17 cellular contexts compared by ENCODE assay signal in the genomic region with DNA sequence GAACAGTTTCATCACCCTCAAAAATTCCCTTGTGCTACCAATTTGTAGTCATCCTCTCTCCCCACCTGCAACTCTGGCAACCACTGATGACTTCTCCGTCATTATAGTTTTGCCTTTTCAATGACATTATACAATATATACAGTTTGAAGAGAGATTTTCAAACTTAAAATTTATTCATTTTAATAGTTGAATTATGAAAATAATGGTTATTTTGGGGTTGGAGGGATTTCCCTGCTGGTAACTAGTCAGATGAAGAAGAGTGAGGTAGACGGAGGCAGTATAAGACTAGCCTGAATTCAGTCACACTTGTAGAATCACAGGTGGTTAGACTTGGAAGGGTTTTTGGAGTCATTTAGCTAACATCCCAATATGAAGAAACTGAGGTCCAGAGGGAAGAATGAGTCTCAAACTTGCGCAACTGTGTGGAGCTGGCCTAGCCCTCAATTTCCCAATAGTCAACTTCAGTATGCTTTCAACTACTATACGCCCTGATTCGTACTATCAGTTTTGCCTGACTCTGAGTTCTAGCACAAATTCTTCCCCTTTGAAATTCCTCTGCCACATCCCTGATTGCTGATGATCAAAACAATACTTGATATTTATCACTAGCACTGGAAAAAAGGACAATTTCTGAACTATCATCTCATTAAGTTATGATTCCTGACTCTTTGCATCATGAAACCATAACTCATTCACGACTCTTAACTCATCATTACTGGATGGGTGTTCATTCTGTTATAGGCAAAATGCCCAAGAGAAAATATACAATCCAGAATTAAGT. TPM values are rescaled to one million over a fixed set of nuclear protein-coding genes. Genes with fewer than 3 reads are reported as not detected.
DNase-seq lines count a peak whose midpoint lies in the region; ATAC-seq and TF ChIP-seq lines count a peak whose summit lies in the region.
"Had no signal": no experiment of that assay in that cellular context is flagged by ENCODE, and none has a peak within 500 bp of the region (broad histone marks: within the 10 kb centered on the region; RNA-seq: fewer than 3 reads in every experiment).

No MANE protein-coding gene starts in this region.

- no peak for DNase-seq in T-helper 2 cell treated with Interferon-gamma antibody and Interleukin-4, amounts not matched to agents 5 μg/mL and 100 μg/mL, for 36 hours (ENCODE audit: low spot score)
- DNase-seq in T-helper 2 cell (no peak), T-helper 9 cell (no peak), NCI-H1048 (lab: John Stamatoyannopoulos, UW) (no peak), type B pancreatic cell (ENCODE audit: extremely low spot score, unreplicated experiment) (no peak)
- DNase-seq in CD8-positive, alpha-beta T cell = no peak
- DNase-seq: kidney, NCI-H1417, right cardiac atrium, transverse colon had no signal

- H3K9me3 Mint-ChIP-seq in T-helper 2 cell treated with Interferon-gamma antibody and Interleukin-4, amounts not matched to agents 5 μg/mL and 100 μg/mL, for 36 hours = peaks cover 7% of the 10 kb centered on the region
- no peaks in the 10 kb centered on the region for H3K9me3 Mint-ChIP-seq in CD8-positive, alpha-beta T cell
- H3K9me3 Mint-ChIP-seq in activated naive CD8-positive, alpha-beta T cell (ENCODE audit: low read depth) = no peaks in the 10 kb centered on the region
- H3K9me3 Mint-ChIP-seq in type B pancreatic cell = peaks cover 4% of the 10 kb centered on the region
- H3K9me3 Mint-ChIP-seq: CD14-positive monocyte, mesothelial cell of epicardium had no signal

- H3K27ac Mint-ChIP-seq in T-helper 2 cell treated with Interferon-gamma antibody and Interleukin-4, amounts not matched to agents 5 μg/mL and 100 μg/mL, for 36 hours = no peak overlapping the region
- H3K27ac Mint-ChIP-seq in CD8-positive, alpha-beta T cell = peak overlapping the region; percentile 12
- H3K27ac Mint-ChIP-seq in activated naive CD8-positive, alpha-beta T cell = peak overlapping the region; percentile 81
- H3K27ac Mint-ChIP-seq in type B pancreatic cell = no peak overlapping the region
- H3K27ac Mint-ChIP-seq: CD14-positive monocyte, mesothelial cell of epicardium had no signal

- H3K27me3 Mint-ChIP-seq in T-helper 2 cell treated with Interferon-gamma antibody and Interleukin-4, amounts not matched to agents 5 μg/mL and 100 μg/mL, for 36 hours (ENCODE audit: low read depth) = no peaks in the 10 kb centered on the region
- H3K27me3 Mint-ChIP-seq in CD8-positive, alpha-beta T cell (ENCODE audit: low read depth) = no peaks in the 10 kb centered on the region
- no peaks in the 10 kb centered on the region for H3K27me3 Mint-ChIP-seq in activated naive CD8-positive, alpha-beta T cell
- H3K27me3 Mint-ChIP-seq in type B pancreatic cell = no peaks in the 10 kb centered on the region

- peak overlapping the region; percentile 59 for H3K4me3 Mint-ChIP-seq in T-helper 2 cell treated with Interferon-gamma antibody and Interleukin-4, amounts not matched to agents 5 μg/mL and 100 μg/mL, for 36 hours
- H3K4me3 Mint-ChIP-seq in CD8-positive, alpha-beta T cell = peak overlapping the region; percentile 23
- H3K4me3 Mint-ChIP-seq in activated naive CD8-positive, alpha-beta T cell = no peak overlapping the region
- H3K4me3 Mint-ChIP-seq in type B pancreatic cell = no peak overlapping the region
- H3K4me3 Mint-ChIP-seq: CD14-positive monocyte, mesothelial cell of epicardium had no signal

- H3K36me3 ChIP-seq in CD8-positive, alpha-beta T cell (ENCODE audit: insufficient read depth, low read length) = no peaks in the 10 kb centered on the region
- H3K36me3 ChIP-seq: transverse colon had no signal

- H3K36me3 Mint-ChIP-seq in T-helper 2 cell treated with Interferon-gamma antibody and Interleukin-4, amounts not matched to agents 5 μg/mL and 100 μg/mL, for 36 hours (ENCODE audit: low read depth) = peaks cover 2% of the 10 kb centered on the region
- H3K36me3 Mint-ChIP-seq in CD8-positive, alpha-beta T cell = no peaks in the 10 kb centered on the region
- no peaks in the 10 kb centered on the region for H3K36me3 Mint-ChIP-seq in activated naive CD8-positive, alpha-beta T cell
- no peaks in the 10 kb centered on the region for H3K36me3 Mint-ChIP-seq in type B pancreatic cell
- H3K36me3 Mint-ChIP-seq: CD14-positive monocyte, mesothelial cell of epicardium had no signal

- TF ChIP-seq CTCF in CD8-positive, alpha-beta T cell (IDR thresholded peaks at IDR 0.05) = no peak
- TF ChIP-seq CTCF in type B pancreatic cell (conservative IDR thresholded peaks at IDR 0.05) = no peak

- intact Hi-C loops in CD8-positive, alpha-beta T cell (cut with DNase I, micrococcal nuclease) = no loop called here

- H3K4me3 ChIP-seq in CD8-positive, alpha-beta T cell (ENCODE audit: low read depth, low read length) = no peak overlapping the region
- H3K4me3 ChIP-seq: transverse colon had no signal

- POLR2A ChIA-PET in CD8-positive, alpha-beta T cell (lab: Charles Lee) = interaction anchor here (1.1 kb wide), 1 partner anchor 16 kb away, joined by 3 read pairs; no protein-coding TSS in a partner anchor

- no peak overlapping the region for H3K27ac ChIP-seq in CD8-positive, alpha-beta T cell (ENCODE audit: low read depth, low read length)
- H3K27ac ChIP-seq: transverse colon had no signal

- peaks cover 51% of the 10 kb centered on the region for H3K4me1 Mint-ChIP-seq in T-helper 2 cell treated with Interferon-gamma antibody and Interleukin-4, amounts not matched to agents 5 μg/mL and 100 μg/mL, for 36 hours (ENCODE audit: low read depth)
- peaks cover 54% of the 10 kb centered on the region for H3K4me1 Mint-ChIP-seq in CD8-positive, alpha-beta T cell (ENCODE audit: low read depth)
- peaks cover 71% of the 10 kb centered on the region for H3K4me1 Mint-ChIP-seq in activated naive CD8-positive, alpha-beta T cell (ENCODE audit: low read depth)
- no peaks in the 10 kb centered on the region for H3K4me1 Mint-ChIP-seq in type B pancreatic cell (ENCODE audit: unreplicated experiment)
- H3K4me1 Mint-ChIP-seq: mesothelial cell of epicardium had no signal

- CTCF ChIA-PET in CD8-positive, alpha-beta T cell (lab: Charles Lee) = interaction anchor here (1.0 kb wide), 1 partner anchor 24 kb away, joined by 5 read pairs; no protein-coding TSS in a partner anchor

- no peak for ATAC-seq in CD8-positive, alpha-beta T cell
- ATAC-seq in HG03565 (IDR thresholded peaks at IDR 0.05; ENCODE audit: unreplicated experiment) = peak; percentile 25
- ATAC-seq: HCT116, right cardiac atrium, Right ventricle myocardium inferior had no signal

- no peaks in the 10 kb centered on the region for H3K27me3 ChIP-seq in CD8-positive, alpha-beta T cell (ENCODE audit: insufficient read depth, low read length)
- H3K27me3 ChIP-seq: transverse colon had no signal

- H3K9me3 ChIP-seq in CD8-positive, alpha-beta T cell (ENCODE audit: low read length) = no peaks in the 10 kb centered on the region
- H3K9me3 ChIP-seq: transverse colon had no signal

- peaks cover 19% of the 10 kb centered on the region for H3K4me1 ChIP-seq in CD8-positive, alpha-beta T cell (ENCODE audit: insufficient read depth, low read length)

RNA-seq across cellular contexts. Expression of a gene that starts 54.2 kb away (rescaled TPM):
- not detected for total RNA-seq in CD8-positive, alpha-beta T cell
- total RNA-seq in type B pancreatic cell (ENCODE audit: low replicate concordance) = 19.8 and 67.3 TPM in 2 replicates
- total RNA-seq: T-helper 1 cell treated with Interleukin-12 subunit alpha and Interleukin-12 subunit beta and Interleukin-4 antibody, amounts not matched to agents 30 ng/mL and 1 ng/mL, for 36 hours had no signal

Comparison
In these comparisons a context has a peak if more than half of its experiments do, and no peak if none do; other contexts are left out.
1. H3K27ac Mint-ChIP-seq: peak in CD8-positive, alpha-beta T cell (single experiment) and activated naive CD8-positive, alpha-beta T cell (single experiment); none in T-helper 2 cell treated with Interferon-gamma antibody and Interleukin-4, amounts not matched to agents 5 μg/mL and 100 μg/mL, for 36 hours (single experiment) and type B pancreatic cell (single experiment).
2. H3K4me3 Mint-ChIP-seq: peak in T-helper 2 cell treated with Interferon-gamma antibody and Interleukin-4, amounts not matched to agents 5 μg/mL and 100 μg/mL, for 36 hours (single experiment) and CD8-positive, alpha-beta T cell (single experiment); none in activated naive CD8-positive, alpha-beta T cell (single experiment) and type B pancreatic cell (single experiment).
3. RNA of a gene that starts 54.2 kb away (total RNA-seq): 19.8 to 67.3 TPM in type B pancreatic cell; not detected in CD8-positive, alpha-beta T cell; every median in the first group is over 10 times any median in the second.